ENCODE assay signal across 8 cellular contexts in genomic region chr5:149550267-149550582, GRCh38. TPM values are rescaled to one million over a fixed set of nuclear protein-coding genes. Genes with fewer than 3 reads are reported as not detected.
DNase-seq lines count a peak whose midpoint lies in the region; ATAC-seq and TF ChIP-seq lines count a peak whose summit lies in the region.

No MANE protein-coding gene starts in this region.

- no peak for ATAC-seq in HG02571 (IDR thresholded peaks at IDR 0.05; ENCODE audit: unreplicated experiment)
- ATAC-seq in GM21360 (IDR thresholded peaks at IDR 0.05; ENCODE audit: unreplicated experiment), result no peak

- TF ChIP-seq CTCF in GM06990 (IDR thresholded peaks at IDR 0.05; ENCODE audit: insufficient read depth, low read length, poor library complexity, severe bottlenecking), result no peak
- TF ChIP-seq CTCF in OCI-LY7 (conservative IDR thresholded peaks at IDR 0.05; ENCODE audit: low read length), result no peak
- no peak for TF ChIP-seq CTCF in colonic mucosa (IDR thresholded peaks at IDR 0.05)

- H3K9me3 ChIP-seq in OCI-LY7 (ENCODE audit: low read length) (no peaks in the 10 kb centered on the region), colonic mucosa (no peaks in the 10 kb centered on the region)

- H3K4me1 ChIP-seq in OCI-LY7 (ENCODE audit: insufficient read depth, low read length, poor library complexity, severe bottlenecking) (peaks cover 32% of the 10 kb centered on the region), colonic mucosa (no peaks in the 10 kb centered on the region)

- peak overlapping the region; percentile 99 to 100 for H3K9ac ChIP-seq in colonic mucosa (ENCODE audit: low read depth in 2 of 2, low read length in 2 of 2)

- H3K27ac ChIP-seq in OCI-LY7 (ENCODE audit: low read depth, low read length, poor library complexity, severe bottlenecking) (peak overlapping the region; percentile 83), colonic mucosa (peak overlapping the region; percentile 98)

- intact Hi-C loops in OCI-LY7 (cut with micrococcal nuclease; ENCODE audit: unreplicated experiment), result loop anchor here (5.0 kb wide), 3 partner anchors 203 to 718 kb away; partner anchors contain the start of genes GRPEL2, HMGXB3 and TIGD6
- intact Hi-C loops in colonic mucosa (cut with DNase I), result no loop called here

- H3K79me2 ChIP-seq in OCI-LY7 (ENCODE audit: insufficient read depth, low read depth, low read length), result peaks cover 69% of the 10 kb centered on the region

- peaks cover 6% of the 10 kb centered on the region for H3K36me3 ChIP-seq in GM06990 (ENCODE audit: control insufficient read depth, insufficient read depth, low read length)
- H3K36me3 ChIP-seq in OCI-LY7 (ENCODE audit: insufficient read depth, low read length), result peaks cover 58% of the 10 kb centered on the region
- H3K36me3 ChIP-seq in colonic mucosa, result no peaks in the 10 kb centered on the region

- no peak overlapping the region for H2AFZ ChIP-seq in OCI-LY7 (ENCODE audit: low read length)

- H3K27me3 ChIP-seq in GM06990 (replicated peaks; ENCODE audit: control insufficient read depth, insufficient read depth, low read length) (no peaks in the 10 kb centered on the region), colonic mucosa (no peaks in the 10 kb centered on the region)

- CTCF ChIA-PET in OCI-LY7 (lab: Charles Lee; ENCODE audit: unreplicated experiment), result interaction anchor here (0.5 kb wide), 1 partner anchor 105 kb away, joined by 3 read pairs; no protein-coding TSS in a partner anchor

- DNase-seq in GM06990 (ENCODE audit: extremely low read depth, insufficient read length), result no peak
- DNase-seq in OCI-LY7 (ENCODE audit: low spot score), result no peak
- DNase-seq in colonic mucosa, result no peak
- peak; percentile 62 for DNase-seq in midbrain (lab: John Stamatoyannopoulos, UW)
- DNase-seq in activated CD4-positive, CD25-positive, alpha-beta regulatory T cell (lab: John Stamatoyannopoulos, UW), result no peak
- no peak for DNase-seq in activated CD8-positive, alpha-beta memory T cell treated with anti-CD3 and anti-CD28 coated beads, Interleukin-2, amount 50 U/mL, for 4 hours

- H4K20me1 ChIP-seq in OCI-LY7 (ENCODE audit: insufficient read depth, low read length), result peaks cover 16% of the 10 kb centered on the region; the same call in 1 of the 2 replicates

- H3K9me2 ChIP-seq in OCI-LY7 (ENCODE audit: insufficient read depth, low read length), result no peaks in the 10 kb centered on the region

- POLR2A ChIA-PET in OCI-LY7 (lab: Charles Lee), result interaction anchor here (0.6 to 3.1 kb wide), 13 partner anchors 12 to 206 kb away, joined by 3 to 14 read pairs (median 5); partner anchors contain the start of genes GRPEL2 and PCYOX1L

- BruUV-seq in OCI-LY7 (replicated peaks; lab: Mats Ljungman, UMichigan), result TSS peak; percentile 64

- peak overlapping the region; percentile 99 for H3K4me3 ChIP-seq in GM06990 (replicated peaks; ENCODE audit: low read depth, low read length)
- peak overlapping the region; percentile 98 for H3K4me3 ChIP-seq in OCI-LY7 (ENCODE audit: low read depth, low read length, poor library complexity, severe bottlenecking)
- H3K4me3 ChIP-seq in colonic mucosa, result peak overlapping the region; percentile 75

- H3K4me2 ChIP-seq in OCI-LY7 (ENCODE audit: low read length), result peak overlapping the region; percentile 88

RNA-seq across cellular contexts. Expression of gene CSNK1A1, which starts 1.0 kb away (rescaled TPM):
- 161 and 176 TPM in 2 replicates for total RNA-seq in OCI-LY7 (2014; rRNA removed; shearing (Covaris generic))
- total RNA-seq in OCI-LY7 (2022) (187 and 189 TPM in 2 replicates), colonic mucosa (100 to 1,000 TPM; 248 to 257 TPM)

RNA-seq across cellular contexts. Expression of gene ARHGEF37, which starts 31.1 kb away (rescaled TPM):
- total RNA-seq in OCI-LY7 (2014; rRNA removed; shearing (Covaris generic)), result not detected in 2 replicates
- total RNA-seq in OCI-LY7 (2022) (1.4 and 1.7 TPM in 2 replicates), colonic mucosa (10 to 100 TPM; 11.9 to 15.7 TPM)

Comparison
In these comparisons a context has a peak if more than half of its experiments do, and no peak if none do; other contexts are left out.
1. RNA of gene ARHGEF37, which starts 31.1 kb away (total RNA-seq): 11.9 to 15.7 TPM in colonic mucosa; 1.4 to 1.7 TPM in OCI-LY7; every median in the first group is over 4 times any median in the second.
2. Peak in every context shown above with its lines, with median percentiles within 50 percentile points of each other: H3K4me3 ChIP-seq.